Comparison of ENCODE assay signal across 18 cellular contexts in genomic region chr12:113341535-113341934, GRCh38. TPM values are rescaled to one million over a fixed set of nuclear protein-coding genes. Genes with fewer than 3 reads are reported as not detected.
A peak's percentile ranks its signal among the peaks of the same experiment; 100 is the strongest.
DNase-seq lines count a peak whose midpoint lies in the region; ATAC-seq and TF ChIP-seq lines count a peak whose summit lies in the region.
"Had no signal": no experiment of that assay in that cellular context is flagged by ENCODE, and none has a peak within 500 bp of the region (broad histone marks: within the 10 kb centered on the region; RNA-seq: fewer than 3 reads in every experiment).

No MANE protein-coding gene starts in this region.

- no peak overlapping the region for H3K4me3 Mint-ChIP-seq in activated B cell treated with CpG ODN at 0.5 μM for 24 hours
- no peak overlapping the region for H3K4me3 Mint-ChIP-seq in memory B cell
- H3K4me3 Mint-ChIP-seq in stimulated activated naive B cell treated with anti-CD40 and anti-IgM and Interleukin-4, amounts not matched to agents 10 μg/mL and 1 μg/mL and 100 μg/mL, for 72 hours = no peak overlapping the region
- H3K4me3 Mint-ChIP-seq: H9 had no signal

- BruUV-seq in OCI-LY7 (replicated peaks; lab: Mats Ljungman, UMichigan) = no TSS peak

- no peak for TF ChIP-seq EP300 in esophagus muscularis mucosa (IDR thresholded peaks at IDR 0.05)

- H4K20me1 ChIP-seq in OCI-LY7 (ENCODE audit: insufficient read depth, low read length) = no peaks in the 10 kb centered on the region

- H3K27ac Mint-ChIP-seq in activated B cell treated with CpG ODN at 0.5 μM for 24 hours = no peak overlapping the region
- no peak overlapping the region for H3K27ac Mint-ChIP-seq in memory B cell
- H3K27ac Mint-ChIP-seq in stimulated activated naive B cell treated with anti-CD40 and anti-IgM and Interleukin-4, amounts not matched to agents 10 μg/mL and 1 μg/mL and 100 μg/mL, for 72 hours = no peak overlapping the region
- H3K27ac Mint-ChIP-seq: H9 had no signal

- no peaks in the 10 kb centered on the region for H3K36me3 ChIP-seq in esophagus muscularis mucosa
- H3K36me3 ChIP-seq in OCI-LY7 (ENCODE audit: insufficient read depth, low read length) = no peaks in the 10 kb centered on the region
- H3K36me3 ChIP-seq: Peyer's patch had no signal

- ATAC-seq in activated B cell treated with CpG ODN at 0.5 μM for 24 hours (ENCODE audit: low read depth) (peak; percentile 37), memory B cell (ENCODE audit: low read depth) (peak; percentile 72)
- peak; percentile 79 to 85 for ATAC-seq in stimulated activated naive B cell treated with anti-CD40 and anti-IgM and Interleukin-4, amounts not matched to agents 10 μg/mL and 1 μg/mL and 100 μg/mL, for 72 hours (replicated peaks)

- H3K4me2 ChIP-seq in OCI-LY7 (ENCODE audit: low read length) = no peak overlapping the region

- H3K27me3 ChIP-seq in esophagus muscularis mucosa = no peaks in the 10 kb centered on the region
- H3K27me3 ChIP-seq: Peyer's patch had no signal

- H3K27me3 Mint-ChIP-seq in activated B cell treated with CpG ODN at 0.5 μM for 24 hours = no peaks in the 10 kb centered on the region
- no peaks in the 10 kb centered on the region for H3K27me3 Mint-ChIP-seq in memory B cell
- no peaks in the 10 kb centered on the region for H3K27me3 Mint-ChIP-seq in stimulated activated naive B cell treated with anti-CD40 and anti-IgM and Interleukin-4, amounts not matched to agents 10 μg/mL and 1 μg/mL and 100 μg/mL, for 72 hours

- CTCF ChIA-PET in activated B cell treated with CpG ODN at 0.5 μM for 24 hours (lab: Charles Lee) (no interaction called here), OCI-LY7 (lab: Charles Lee; ENCODE audit: unreplicated experiment) (no interaction called here)

- H3K79me2 ChIP-seq in OCI-LY7 (ENCODE audit: insufficient read depth, low read depth, low read length) = no peaks in the 10 kb centered on the region

- H2AFZ ChIP-seq in OCI-LY7 (ENCODE audit: low read length) = no peak overlapping the region

- H3K9me3 Mint-ChIP-seq in activated B cell treated with CpG ODN at 0.5 μM for 24 hours (no peaks in the 10 kb centered on the region), memory B cell (no peaks in the 10 kb centered on the region)
- H3K9me3 Mint-ChIP-seq in stimulated activated naive B cell treated with anti-CD40 and anti-IgM and Interleukin-4, amounts not matched to agents 10 μg/mL and 1 μg/mL and 100 μg/mL, for 72 hours = no peaks in the 10 kb centered on the region
- H3K9me3 Mint-ChIP-seq: H9 had no signal

- no peak overlapping the region for H3K4me3 ChIP-seq in esophagus muscularis mucosa
- no peak overlapping the region for H3K4me3 ChIP-seq in OCI-LY7 (ENCODE audit: low read depth, low read length, poor library complexity, severe bottlenecking)
- H3K4me3 ChIP-seq: Peyer's patch had no signal

- no peaks in the 10 kb centered on the region for H3K9me3 ChIP-seq in esophagus muscularis mucosa
- no peaks in the 10 kb centered on the region for H3K9me3 ChIP-seq in OCI-LY7 (ENCODE audit: low read length)
- H3K9me3 ChIP-seq: Peyer's patch had no signal

- intact Hi-C loops in activated B cell treated with CpG ODN at 0.5 μM for 24 hours (cut with micrococcal nuclease) = no loop called here
- intact Hi-C loops in esophagus muscularis mucosa (cut with DNase I) = no loop called here
- intact Hi-C loops in OCI-LY7 (cut with micrococcal nuclease; ENCODE audit: unreplicated experiment) = no loop called here

- no peak for TF ChIP-seq POLR2A in esophagus muscularis mucosa (IDR thresholded peaks at IDR 0.05; ENCODE audit: low read depth)

- TF ChIP-seq CTCF in activated B cell treated with CpG ODN at 0.5 μM for 24 hours (IDR thresholded peaks at IDR 0.05) (no peak), esophagus muscularis mucosa (IDR thresholded peaks at IDR 0.05) (no peak), OCI-LY7 (conservative IDR thresholded peaks at IDR 0.05; ENCODE audit: low read length) (no peak)

- POLR2A ChIA-PET in activated B cell treated with CpG ODN at 0.5 μM for 24 hours (lab: Charles Lee) (no interaction called here), OCI-LY7 (lab: Charles Lee) (no interaction called here)

- H3K27ac ChIP-seq in esophagus muscularis mucosa (replicated peaks in 1 of 4) = no peak overlapping the region
- H3K27ac ChIP-seq in OCI-LY7 (ENCODE audit: low read depth, low read length, poor library complexity, severe bottlenecking) = no peak overlapping the region
- H3K27ac ChIP-seq: Peyer's patch had no signal

- H3K36me3 Mint-ChIP-seq in activated B cell treated with CpG ODN at 0.5 μM for 24 hours (ENCODE audit: low read depth) = no peaks in the 10 kb centered on the region
- H3K36me3 Mint-ChIP-seq in memory B cell = no peaks in the 10 kb centered on the region
- H3K36me3 Mint-ChIP-seq in stimulated activated naive B cell treated with anti-CD40 and anti-IgM and Interleukin-4, amounts not matched to agents 10 μg/mL and 1 μg/mL and 100 μg/mL, for 72 hours = no peaks in the 10 kb centered on the region

- H3K4me1 Mint-ChIP-seq in activated B cell treated with CpG ODN at 0.5 μM for 24 hours (peaks cover 8% of the 10 kb centered on the region), memory B cell (peaks cover 9% of the 10 kb centered on the region)
- peaks cover 5 to 12% of the 10 kb centered on the region in 2 donors for H3K4me1 Mint-ChIP-seq in stimulated activated naive B cell treated with anti-CD40 and anti-IgM and Interleukin-4, amounts not matched to agents 10 μg/mL and 1 μg/mL and 100 μg/mL, for 72 hours

- H3K9me2 ChIP-seq in OCI-LY7 (ENCODE audit: insufficient read depth, low read length) = no peaks in the 10 kb centered on the region

- H3K4me1 ChIP-seq in esophagus muscularis mucosa = no peaks in the 10 kb centered on the region
- H3K4me1 ChIP-seq in OCI-LY7 (ENCODE audit: insufficient read depth, low read length, poor library complexity, severe bottlenecking) = no peaks in the 10 kb centered on the region
- H3K4me1 ChIP-seq: Peyer's patch had no signal

- DNase-seq in SKM-1 (lab: John Stamatoyannopoulos, UW; ENCODE audit: unreplicated experiment) (peak; percentile 4), SKM-1 treated with dmso at 0.1 percent for 144 hours (lab: John Stamatoyannopoulos, UW; ENCODE audit: unreplicated experiment) (no peak), activated B cell treated with CpG ODN at 0.5 μM for 24 hours (no peak), memory B cell (ENCODE audit: low spot score in 2 of 2) (no peak), esophagus muscularis mucosa (ENCODE audit: extremely low spot score) (no peak), OCI-LY7 (ENCODE audit: low spot score) (no peak), NCI-H1105 (lab: John Stamatoyannopoulos, UW) (no peak)
- DNase-seq in stimulated activated naive B cell treated with anti-CD40 and anti-IgM and Interleukin-4, amounts not matched to agents 10 μg/mL and 1 μg/mL and 100 μg/mL, for 72 hours = no peak
- DNase-seq: C1 segment of cervical spinal cord, DMS 273 treated with DMSO at 0.1 percent for 48 hours, GF-D8, H9, NCI-H1436 treated with DMSO at 0.1 percent for 48 hours, NCI-H2029 treated with DMSO at 0.1 percent for 48 hours, NCI-H510A, NCI-H774, Peyer's patch, Right ventricle myocardium superior had no signal

- WGBS in esophagus muscularis mucosa = 81% methylated on average over 6 of the region's 6 CpGs

RNA-seq across cellular contexts. Expression of gene SLC8B1, which starts 6.6 kb away (rescaled TPM):
- total RNA-seq in activated B cell treated with CpG ODN at 0.5 μM for 24 hours = 14.3 and 22.4 TPM in 2 replicates
- total RNA-seq in esophagus muscularis mucosa = 10 to 100 TPM; 19.1 to 22.8 (median 19.8) TPM
- 40.6 and 47.1 TPM in 2 replicates for total RNA-seq in OCI-LY7 (2014; rRNA removed; shearing (Covaris generic))
- 57.2 and 69.1 TPM in 2 replicates for total RNA-seq in OCI-LY7 (2022)

RNA-seq across cellular contexts. Expression of gene PLBD2, which starts 16.9 kb away (rescaled TPM):
- 11.5 and 13.7 TPM in 2 replicates for total RNA-seq in activated B cell treated with CpG ODN at 0.5 μM for 24 hours
- 10 to 100 TPM; 30.2 to 60.9 (median 33.1) TPM for total RNA-seq in esophagus muscularis mucosa
- 2.3 and 3.4 TPM in 2 replicates for total RNA-seq in OCI-LY7 (2014; rRNA removed; shearing (Covaris generic))
- total RNA-seq in OCI-LY7 (2022) = 9.1 and 14.4 TPM in 2 replicates
